1 cellular context compared by ENCODE assay signal in genomic region chr11:24155792-24156191, GRCh38.
TF ChIP-seq lines count a peak whose summit lies in the region.

No MANE protein-coding gene starts in this region.

TF ChIP-seq in WTC11, 78 proteins besides CTCF, POLR2A, EP300 and RAD21 (continued from another document):
- TF ChIP-seq PREB (CRISPR knock-in tag; IDR thresholded peaks at IDR 0.05; ENCODE audit: borderline replicate concordance) (no peak), FOXP1 (CRISPR knock-in tag; IDR thresholded peaks at IDR 0.05; ENCODE audit: borderline replicate concordance) (no peak), ZNF232 (CRISPR knock-in tag; IDR thresholded peaks at IDR 0.05) (no peak), OVOL2 (CRISPR knock-in tag; IDR thresholded peaks at IDR 0.05; ENCODE audit: borderline replicate concordance) (no peak), GRHL2 (CRISPR knock-in tag; IDR thresholded peaks at IDR 0.05; ENCODE audit: insufficient replicate concordance, severe bottlenecking) (no peak), MYBL2 (CRISPR knock-in tag; IDR thresholded peaks at IDR 0.05) (no peak), TEAD1 (CRISPR knock-in tag; IDR thresholded peaks at IDR 0.05) (no peak), TP53 (CRISPR knock-in tag; IDR thresholded peaks at IDR 0.05) (no peak), PRDM15 (CRISPR knock-in tag; IDR thresholded peaks at IDR 0.05) (no peak)
